Comparison of ENCODE assay signal across 8 cellular contexts in genomic region chr14:101876539-101876938, GRCh38.
DNase-seq lines count a peak whose midpoint lies in the region; ATAC-seq and TF ChIP-seq lines count a peak whose summit lies in the region.

No MANE protein-coding gene starts in this region.

- H3K4me1 ChIP-seq in skeletal muscle tissue (ENCODE audit: control insufficient read depth in 3 of 3, insufficient read depth in 3 of 3, low read length in 3 of 3): peaks cover 7 to 33% (median 17%) of the 10 kb centered on the region in 3 donors

- no peak overlapping the region for H3K9ac ChIP-seq in skeletal muscle tissue (ENCODE audit: low read depth in 1 of 3, low read length in 3 of 3)

- peak overlapping the region; percentile 64 for H3K27ac ChIP-seq in CD4-positive, alpha-beta T cell (ENCODE audit: low read depth, low read length)
- peak overlapping the region; percentile 36 for H3K27ac ChIP-seq in skeletal muscle tissue (ENCODE audit: low read depth, low read length)

- POLR2A ChIA-PET in CD4-positive, alpha-beta T cell (lab: Charles Lee): interaction anchor here (1.7 to 1.9 kb wide), 3 partner anchors 61 to 84 kb away, joined by 6 to 14 read pairs (median 6); no protein-coding TSS in a partner anchor

- peaks cover 63% of the 10 kb centered on the region for H3K36me3 Mint-ChIP-seq in CD4-positive, alpha-beta T cell (ENCODE audit: low read depth)

- H3K36me3 ChIP-seq in skeletal muscle tissue (ENCODE audit: control insufficient read depth in 3 of 3, insufficient read depth in 3 of 3, low read length in 3 of 3): peaks cover 0 to 5% (median 3%) of the 10 kb centered on the region in 3 donors

- DNase-seq in CD4-positive, alpha-beta T cell: peak; percentile 34 to 82 (median 53)
- peak; percentile 93 for DNase-seq in Jurkat, Clone E6-1 (ENCODE audit: low read depth, low spot score)
- peak; percentile 61 to 62 for DNase-seq in activated CD4-positive, alpha-beta T cell treated with anti-CD3 and anti-CD28 coated beads for 4 hours
- DNase-seq in erythroblast (lab: John Stamatoyannopoulos, UW) (peak; percentile 75 to 81), cerebellar nuclear complex (lab: John Stamatoyannopoulos, UW) (no peak), AG08396 (ENCODE audit: low spot score) (no peak)

- intact Hi-C loops in CD4-positive, alpha-beta T cell (cut with DNase I, micrococcal nuclease): loop anchor here in 1 of 2 experiments (1.0 to 5.0 kb wide), 5 partner anchors 34 to 169 kb away; partner anchors contain the start of gene DYNC1H1

- no peaks in the 10 kb centered on the region for H3K9me3 ChIP-seq in CD4-positive, alpha-beta T cell (ENCODE audit: control insufficient read depth, low read length)
- no peaks in the 10 kb centered on the region for H3K9me3 ChIP-seq in skeletal muscle tissue (ENCODE audit: control insufficient read depth in 3 of 3, low read length in 3 of 3)

- CTCF ChIA-PET in CD4-positive, alpha-beta T cell (lab: Charles Lee): interaction anchor here (1.1 kb wide), 1 partner anchor 170 kb away, joined by 3 read pairs; no protein-coding TSS in a partner anchor

- H3K4me3 Mint-ChIP-seq in CD4-positive, alpha-beta T cell: peak overlapping the region; percentile 61

- peaks cover 78% of the 10 kb centered on the region for H3K4me1 Mint-ChIP-seq in CD4-positive, alpha-beta T cell (ENCODE audit: low read depth)

- peak overlapping the region; percentile 40 for H3K4me3 ChIP-seq in Jurkat, Clone E6-1 (ENCODE audit: low read length)
- H3K4me3 ChIP-seq in skeletal muscle tissue (ENCODE audit: low read length in 3 of 3): no peak overlapping the region

- peak; percentile 93 for ATAC-seq in CD4-positive, alpha-beta T cell (ENCODE audit: poor library complexity)
- ATAC-seq in GM21367 (IDR thresholded peaks at IDR 0.05; ENCODE audit: unreplicated experiment): peak; percentile 79

- peak overlapping the region; percentile 79 for H3K27ac Mint-ChIP-seq in CD4-positive, alpha-beta T cell

- no peaks in the 10 kb centered on the region for H3K27me3 Mint-ChIP-seq in CD4-positive, alpha-beta T cell

- no peak for TF ChIP-seq CTCF in CD4-positive, alpha-beta T cell (IDR thresholded peaks at IDR 0.05)

- no peaks in the 10 kb centered on the region for H3K9me3 Mint-ChIP-seq in CD4-positive, alpha-beta T cell

- H3K27me3 ChIP-seq in CD4-positive, alpha-beta T cell (ENCODE audit: control insufficient read depth, insufficient read depth, low read length): no peaks in the 10 kb centered on the region
- H3K27me3 ChIP-seq in skeletal muscle tissue (ENCODE audit: control insufficient read depth in 3 of 3, insufficient read depth in 3 of 3, low read length in 3 of 3): no peaks in the 10 kb centered on the region

- no peak for TF ChIP-seq POLR2A in erythroblast (IDR thresholded peaks at IDR 0.05; ENCODE audit: low read length)

Comparison
In these comparisons a context has a peak if more than half of its experiments do, and no peak if none do; other contexts are left out.
1. DNase-seq: peak in CD4-positive, alpha-beta T cell (10 of 10), Jurkat, Clone E6-1 (single experiment), activated CD4-positive, alpha-beta T cell treated with anti-CD3 and anti-CD28 coated beads for 4 hours (2 of 2) and erythroblast (2 of 2); none in cerebellar nuclear complex (0 of 2) and AG08396 (single experiment).